In genomic region chr5:1119312-1119831, GRCh38 we compare ENCODE assay signal across 1 cellular context.
TF ChIP-seq lines count a peak whose summit lies in the region.

No MANE protein-coding gene starts in this region.

TF ChIP-seq in HepG2, 621 proteins besides CTCF, POLR2A, EP300 and RAD21 (continues in another document):
- TF ChIP-seq CC2D1A (CRISPR knock-in tag; IDR thresholded peaks at IDR 0.05) (no peak), ZFX (CRISPR knock-in tag; IDR thresholded peaks at IDR 0.05; ENCODE audit: low read depth) (peak; percentile 48; the same call in 1 of the 2 replicates), SAFB2 (CRISPR knock-in tag; IDR thresholded peaks at IDR 0.05; ENCODE audit: borderline replicate concordance, low read depth) (no peak), RXRB (CRISPR knock-in tag; IDR thresholded peaks at IDR 0.05; ENCODE audit: borderline replicate concordance) (peak; percentile 69), ZNF768 (CRISPR knock-in tag; IDR thresholded peaks at IDR 0.05) (no peak), RARG (CRISPR knock-in tag; IDR thresholded peaks at IDR 0.05; ENCODE audit: low read depth) (no peak), ZNF282 (IDR thresholded peaks at IDR 0.05; ENCODE audit: partially characterized antibody) (no peak), NRL (CRISPR knock-in tag; IDR thresholded peaks at IDR 0.05; ENCODE audit: borderline replicate concordance) (no peak), ZNF883 (CRISPR knock-in tag; IDR thresholded peaks at IDR 0.05; ENCODE audit: not compliant biosample characterization) (peak; percentile 63), KLF15 (CRISPR knock-in tag; IDR thresholded peaks at IDR 0.05; ENCODE audit: borderline replicate concordance) (no peak), SNAPC2 (CRISPR knock-in tag; IDR thresholded peaks at IDR 0.05) (no peak), ZNF10 (CRISPR knock-in tag; IDR thresholded peaks at IDR 0.05; ENCODE audit: borderline replicate concordance, low read depth) (no peak), CEBPB (IDR thresholded peaks at IDR 0.05; ENCODE audit: borderline replicate concordance, low read depth, low read length) (peak; percentile 74; the same call in 1 of the 2 replicates), FOXO4 (CRISPR knock-in tag; conservative IDR thresholded peaks at IDR 0.05) (no peak), MXI1 (IDR thresholded peaks at IDR 0.05; ENCODE audit: borderline replicate concordance, low read depth, low read length) (0 out of 3 replicates have a peak, but pooled peaks have one; percentile 42), MAF1 (CRISPR knock-in tag; IDR thresholded peaks at IDR 0.05; ENCODE audit: borderline replicate concordance) (no peak), CENPBD1 (CRISPR knock-in tag; IDR thresholded peaks at IDR 0.05; ENCODE audit: borderline replicate concordance, low read depth) (no peak), NCOA5 (CRISPR knock-in tag; IDR thresholded peaks at IDR 0.05) (no peak), SKI (IDR thresholded peaks at IDR 0.05; ENCODE audit: partially characterized antibody) (peak; percentile 85), ZNF407 (CRISPR knock-in tag; IDR thresholded peaks at IDR 0.05; ENCODE audit: not compliant biosample characterization) (no peak), ZBTB40 (IDR thresholded peaks at IDR 0.05) (no peak), ZBTB40 (CRISPR knock-in tag; IDR thresholded peaks at IDR 0.05) (peak; percentile 44; the same call in 1 of the 2 replicates), REL (CRISPR knock-in tag; conservative IDR thresholded peaks at IDR 0.05) (no peak), KDM5A (IDR thresholded peaks at IDR 0.05; ENCODE audit: borderline replicate concordance, low read length) (no peak), SRSF4 (IDR thresholded peaks at IDR 0.05; ENCODE audit: low read depth, low read length, poor library complexity, severe bottlenecking) (no peak), ZNF589 (CRISPR knock-in tag; conservative IDR thresholded peaks at IDR 0.05) (no peak), RBM39 (IDR thresholded peaks at IDR 0.05; ENCODE audit: low read depth, low read length, poor library complexity, severe bottlenecking) (peak; percentile 11), HIC2 (CRISPR knock-in tag; IDR thresholded peaks at IDR 0.05; ENCODE audit: low read depth) (peak; percentile 97), NR0B2 (CRISPR knock-in tag; IDR thresholded peaks at IDR 0.05) (no peak), ELF3 (CRISPR knock-in tag; IDR thresholded peaks at IDR 0.05) (peak; percentile 76), MTA3 (CRISPR knock-in tag; IDR thresholded peaks at IDR 0.05) (no peak), ZNF652 (CRISPR knock-in tag; IDR thresholded peaks at IDR 0.05; ENCODE audit: borderline replicate concordance, low read depth) (no peak), EED (CRISPR knock-in tag; IDR thresholded peaks at IDR 0.05) (no peak), ZNF263 (CRISPR knock-in tag; IDR thresholded peaks at IDR 0.05) (0 out of 2 replicates have a peak, but pooled peaks have one; percentile 12)
